ENCODE assay signal across 26 cellular contexts in the genomic region with DNA sequence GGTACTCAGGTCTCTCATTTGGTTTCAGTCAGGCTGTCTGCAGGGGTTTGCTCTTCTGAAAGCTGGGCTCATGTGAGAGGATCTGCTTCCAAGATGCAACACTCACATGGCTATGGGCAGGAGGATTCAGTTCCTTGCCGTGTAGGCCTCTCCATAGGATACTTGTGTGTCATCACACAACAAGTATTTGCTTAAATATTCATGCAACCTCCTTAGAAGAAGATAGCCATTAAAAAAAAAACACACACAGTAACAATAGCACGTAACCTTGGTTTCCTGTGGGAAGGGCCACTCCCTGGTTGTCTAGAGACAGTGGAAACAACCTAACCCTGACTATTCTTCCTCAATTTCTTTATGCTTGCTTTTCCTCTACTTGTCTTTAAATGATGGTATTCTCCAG. TPM values are rescaled to one million over a fixed set of nuclear protein-coding genes. Genes with fewer than 3 reads are reported as not detected.
A peak's percentile ranks its signal among the peaks of the same experiment; 100 is the strongest.
DNase-seq lines count a peak whose midpoint lies in the region; ATAC-seq, FAIRE-seq and TF ChIP-seq lines count a peak whose summit lies in the region.
"Had no signal": no experiment of that assay in that cellular context is flagged by ENCODE, and none has a peak within 500 bp of the region (broad histone marks: within the 10 kb centered on the region; RNA-seq: fewer than 3 reads in every experiment).

No MANE protein-coding gene starts in this region.

- H3K4me3 Mint-ChIP-seq in activated CD8-positive, alpha-beta T cell treated with anti-CD3 and anti-CD28 coated beads, Interleukin-2, amount 10 ng/mL, durations not matched to agents 7 days and 5 days, result no peak overlapping the region
- H3K4me3 Mint-ChIP-seq in activated CD8-positive, alpha-beta T cell treated with anti-CD3 and anti-CD28 coated beads for 36 hours, result no peak overlapping the region
- no peak overlapping the region for H3K4me3 Mint-ChIP-seq in astrocyte (ENCODE audit: unreplicated experiment)
- peak overlapping the region in 1 of 10 donors; percentile 3 for H3K4me3 Mint-ChIP-seq in naive thymus-derived CD8-positive, alpha-beta T cell
- H3K4me3 Mint-ChIP-seq: stimulated activated naive CD8-positive, alpha-beta T cell treated with anti-CD3 and anti-CD28 coated beads, Interleukin-15, Interleukin-2, amounts not matched to agents 100 ng/mL and 50 ng/mL, for 24 hours had no signal

- no peaks in the 10 kb centered on the region for H3K4me1 ChIP-seq in astrocyte (ENCODE audit: insufficient read depth, low read length)
- H3K4me1 ChIP-seq: A549, SJSA1 had no signal

- H3K9me3 ChIP-seq in astrocyte (ENCODE audit: insufficient read depth, low read depth, low read length), result no peaks in the 10 kb centered on the region
- H3K9me3 ChIP-seq: A549, MG63, SJSA1 had no signal

- no peak overlapping the region for H3K4me2 ChIP-seq in astrocyte (ENCODE audit: low read length)
- H3K4me2 ChIP-seq: A549, hepatocyte had no signal

- H3K36me3 ChIP-seq in astrocyte (ENCODE audit: insufficient read depth, low read length), result no peaks in the 10 kb centered on the region
- H3K36me3 ChIP-seq: MG63, SJSA1 had no signal

- FAIRE-seq in astrocyte (lab: Jason Lieb, UNC), result no peak
- FAIRE-seq: A549, H1, kidney had no signal

- no peaks in the 10 kb centered on the region for H3K27me3 ChIP-seq in astrocyte (ENCODE audit: insufficient read depth, low read length)
- H3K27me3 ChIP-seq: hepatocyte, MG63, SJSA1 had no signal

- no peak overlapping the region for H2AFZ ChIP-seq in astrocyte (ENCODE audit: low read depth, low read length)
- H2AFZ ChIP-seq: hepatocyte had no signal

- peak; percentile 47 for ATAC-seq in activated CD8-positive, alpha-beta T cell treated with anti-CD3 and anti-CD28 coated beads, Interleukin-2, amount 10 ng/mL, durations not matched to agents 7 days and 5 days
- no peak for ATAC-seq in activated CD8-positive, alpha-beta T cell treated with anti-CD3 and anti-CD28 coated beads for 36 hours
- ATAC-seq in naive thymus-derived CD8-positive, alpha-beta T cell, result peak; percentile 46 to 71
- no peak for ATAC-seq in GM21737 (IDR thresholded peaks at IDR 0.05; ENCODE audit: unreplicated experiment)

- H4K20me1 ChIP-seq in astrocyte (ENCODE audit: insufficient read depth, low read length), result no peaks in the 10 kb centered on the region

- H3K27ac Mint-ChIP-seq in activated CD8-positive, alpha-beta T cell treated with anti-CD3 and anti-CD28 coated beads, Interleukin-2, amount 10 ng/mL, durations not matched to agents 7 days and 5 days, result no peak overlapping the region
- no peak overlapping the region for H3K27ac Mint-ChIP-seq in activated CD8-positive, alpha-beta T cell treated with anti-CD3 and anti-CD28 coated beads for 36 hours
- peak overlapping the region; percentile 23 for H3K27ac Mint-ChIP-seq in astrocyte (ENCODE audit: unreplicated experiment)
- H3K27ac Mint-ChIP-seq in naive thymus-derived CD8-positive, alpha-beta T cell, result peak overlapping the region in 5 of 10 donors; percentile 11 to 81 (median 77)
- H3K27ac Mint-ChIP-seq: stimulated activated naive CD8-positive, alpha-beta T cell treated with anti-CD3 and anti-CD28 coated beads, Interleukin-15, Interleukin-2, amounts not matched to agents 100 ng/mL and 50 ng/mL, for 24 hours had no signal

- no peak overlapping the region for H3K27ac ChIP-seq in astrocyte (ENCODE audit: low read depth, low read length)
- H3K27ac ChIP-seq: A549, C4-2B, hepatocyte, SJSA1 had no signal

- no peak for TF ChIP-seq POLR2A in NB4 (IDR thresholded peaks at IDR 0.05; ENCODE audit: extremely low read depth, insufficient read length)

- no peaks in the 10 kb centered on the region for H3K36me3 Mint-ChIP-seq in activated CD8-positive, alpha-beta T cell treated with anti-CD3 and anti-CD28 coated beads, Interleukin-2, amount 10 ng/mL, durations not matched to agents 7 days and 5 days (ENCODE audit: low read depth)
- no peaks in the 10 kb centered on the region for H3K36me3 Mint-ChIP-seq in activated CD8-positive, alpha-beta T cell treated with anti-CD3 and anti-CD28 coated beads for 36 hours (ENCODE audit: low read depth)
- no peaks in the 10 kb centered on the region for H3K36me3 Mint-ChIP-seq in astrocyte (ENCODE audit: low read depth, unreplicated experiment)
- peaks cover 0 to under 1% (median 0%) of the 10 kb centered on the region in 3 donors for H3K36me3 Mint-ChIP-seq in naive thymus-derived CD8-positive, alpha-beta T cell

- DNase-seq in activated CD8-positive, alpha-beta T cell treated with anti-CD3 and anti-CD28 coated beads, Interleukin-2, amount 10 ng/mL, durations not matched to agents 7 days and 5 days, result no peak
- DNase-seq in activated CD8-positive, alpha-beta T cell treated with anti-CD3 and anti-CD28 coated beads for 36 hours, result no peak
- DNase-seq in NB4 (ENCODE audit: low read depth) (peak; percentile 34), astrocyte (ENCODE audit: low read depth) (no peak), EL (no peak), SW480 (ENCODE audit: low spot score) (no peak)
- peak in 3 of 10 donors; percentile 3 to 15 (median 12) for DNase-seq in naive thymus-derived CD8-positive, alpha-beta T cell
- DNase-seq: activated CD4-positive, alpha-beta T cell treated with anti-CD3 and anti-CD28 coated beads for 1 hour; activated gamma-delta T cell; aorta; DMS79 treated with DMSO at 0.1 percent for 48 hours; kidney; MG63; midbrain; NCI-H1930; retina; T-helper 9 cell; trophoblast cell had no signal

- H3K9me3 Mint-ChIP-seq in activated CD8-positive, alpha-beta T cell treated with anti-CD3 and anti-CD28 coated beads, Interleukin-2, amount 10 ng/mL, durations not matched to agents 7 days and 5 days (ENCODE audit: insufficient read depth), result peaks cover under 1% of the 10 kb centered on the region
- no peaks in the 10 kb centered on the region for H3K9me3 Mint-ChIP-seq in activated CD8-positive, alpha-beta T cell treated with anti-CD3 and anti-CD28 coated beads for 36 hours
- peaks cover 2% of the 10 kb centered on the region for H3K9me3 Mint-ChIP-seq in astrocyte (ENCODE audit: unreplicated experiment)
- H3K9me3 Mint-ChIP-seq in naive thymus-derived CD8-positive, alpha-beta T cell, result peaks cover 0 to under 1% (median 0%) of the 10 kb centered on the region in 9 donors
- H3K9me3 Mint-ChIP-seq: stimulated activated naive CD8-positive, alpha-beta T cell treated with anti-CD3 and anti-CD28 coated beads, Interleukin-15, Interleukin-2, amounts not matched to agents 100 ng/mL and 50 ng/mL, for 24 hours had no signal

- CTCF ChIA-PET in activated CD8-positive, alpha-beta T cell treated with anti-CD3 and anti-CD28 coated beads, Interleukin-2, amount 10 ng/mL, durations not matched to agents 7 days and 5 days (lab: Charles Lee), result interaction anchor here (1.4 kb wide), 1 partner anchor 28 kb away, joined by 10 read pairs; no protein-coding TSS in a partner anchor
- CTCF ChIA-PET in activated CD8-positive, alpha-beta T cell treated with anti-CD3 and anti-CD28 coated beads for 36 hours (lab: Charles Lee), result interaction anchor here (1.3 kb wide), 1 partner anchor 28 kb away, joined by 5 read pairs; no protein-coding TSS in a partner anchor

- H3K4me3 ChIP-seq in NB4 (ENCODE audit: low read depth, low read length) (no peak overlapping the region), astrocyte (ENCODE audit: insufficient read depth, low read depth, low read length) (no peak overlapping the region)
- H3K4me3 ChIP-seq: A549, hepatocyte, MG63, SJSA1 had no signal

- TF ChIP-seq CTCF in activated CD8-positive, alpha-beta T cell treated with anti-CD3 and anti-CD28 coated beads for 36 hours (IDR thresholded peaks at IDR 0.05), result no peak
- no peak for TF ChIP-seq CTCF in NB4 (IDR thresholded peaks at IDR 0.05; ENCODE audit: low read depth, low read length)
- no peak for TF ChIP-seq CTCF in astrocyte (IDR thresholded peaks at IDR 0.05; ENCODE audit: insufficient read depth, low read depth, low read length)

- H3K9ac ChIP-seq in astrocyte (ENCODE audit: low read length), result no peak overlapping the region

- H3K27me3 Mint-ChIP-seq in activated CD8-positive, alpha-beta T cell treated with anti-CD3 and anti-CD28 coated beads, Interleukin-2, amount 10 ng/mL, durations not matched to agents 7 days and 5 days (ENCODE audit: low read depth), result no peaks in the 10 kb centered on the region
- no peaks in the 10 kb centered on the region for H3K27me3 Mint-ChIP-seq in activated CD8-positive, alpha-beta T cell treated with anti-CD3 and anti-CD28 coated beads for 36 hours
- peaks cover 3% of the 10 kb centered on the region for H3K27me3 Mint-ChIP-seq in astrocyte (ENCODE audit: low read depth, unreplicated experiment)
- peaks cover 0 to 6% (median 3%) of the 10 kb centered on the region in 5 donors for H3K27me3 Mint-ChIP-seq in naive thymus-derived CD8-positive, alpha-beta T cell

- intact Hi-C loops in activated CD8-positive, alpha-beta T cell treated with anti-CD3 and anti-CD28 coated beads for 36 hours (cut with micrococcal nuclease), result no loop called here

- peaks cover 10% of the 10 kb centered on the region for H3K4me1 Mint-ChIP-seq in activated CD8-positive, alpha-beta T cell treated with anti-CD3 and anti-CD28 coated beads, Interleukin-2, amount 10 ng/mL, durations not matched to agents 7 days and 5 days (ENCODE audit: low read depth)
- H3K4me1 Mint-ChIP-seq in activated CD8-positive, alpha-beta T cell treated with anti-CD3 and anti-CD28 coated beads for 36 hours (ENCODE audit: low read depth), result peaks cover 10% of the 10 kb centered on the region
- H3K4me1 Mint-ChIP-seq in astrocyte (ENCODE audit: low read depth, unreplicated experiment), result no peaks in the 10 kb centered on the region
- H3K4me1 Mint-ChIP-seq in naive thymus-derived CD8-positive, alpha-beta T cell, result peaks cover 2 to 15% (median 12%) of the 10 kb centered on the region in 4 donors

- no peaks in the 10 kb centered on the region for H3K79me2 ChIP-seq in astrocyte (ENCODE audit: insufficient read depth, low read length)
- H3K79me2 ChIP-seq: hepatocyte had no signal

- POLR2A ChIA-PET in activated CD8-positive, alpha-beta T cell treated with anti-CD3 and anti-CD28 coated beads, Interleukin-2, amount 10 ng/mL, durations not matched to agents 7 days and 5 days (lab: Charles Lee), result no interaction called here
- POLR2A ChIA-PET in activated CD8-positive, alpha-beta T cell treated with anti-CD3 and anti-CD28 coated beads for 36 hours (lab: Charles Lee), result no interaction called here
- POLR2A ChIA-PET in naive thymus-derived CD8-positive, alpha-beta T cell (lab: Charles Lee), result no interaction called here

RNA-seq across cellular contexts. Expression of a gene that starts 31.8 kb away (rescaled TPM):
- not detected for total RNA-seq in activated CD8-positive, alpha-beta T cell treated with anti-CD3 and anti-CD28 coated beads, Interleukin-2, amount 10 ng/mL, durations not matched to agents 7 days and 5 days
- total RNA-seq in activated CD8-positive, alpha-beta T cell treated with anti-CD3 and anti-CD28 coated beads for 36 hours, result not detected
- total RNA-seq in astrocyte, result not detected in 2 replicates
- total RNA-seq in naive thymus-derived CD8-positive, alpha-beta T cell, result not detected
- under 1 TPM in 1 of 3 donors, not detected in 2; 0.30 TPM for polyA plus RNA-seq in naive thymus-derived CD8-positive, alpha-beta T cell
- total RNA-seq: H1, hepatocyte, NCI-H460, SJSA1 had no signal
- polyA plus RNA-seq: hepatocyte had no signal

RNA-seq across cellular contexts. Expression of a gene that starts 40.2 kb away (rescaled TPM):
- total RNA-seq in activated CD8-positive, alpha-beta T cell treated with anti-CD3 and anti-CD28 coated beads, Interleukin-2, amount 10 ng/mL, durations not matched to agents 7 days and 5 days, result not detected
- not detected for total RNA-seq in activated CD8-positive, alpha-beta T cell treated with anti-CD3 and anti-CD28 coated beads for 36 hours
- not detected in 2 replicates for total RNA-seq in astrocyte
- not detected for total RNA-seq in naive thymus-derived CD8-positive, alpha-beta T cell
- polyA plus RNA-seq in naive thymus-derived CD8-positive, alpha-beta T cell, result not detected
- total RNA-seq: H1, kidney, NCI-H460, SJSA1 had no signal
- polyA plus RNA-seq: H1, hepatocyte had no signal

RNA-seq across cellular contexts. Expression of a gene that starts 59.2 kb away (rescaled TPM):
- not detected for total RNA-seq in activated CD8-positive, alpha-beta T cell treated with anti-CD3 and anti-CD28 coated beads, Interleukin-2, amount 10 ng/mL, durations not matched to agents 7 days and 5 days
- total RNA-seq in activated CD8-positive, alpha-beta T cell treated with anti-CD3 and anti-CD28 coated beads for 36 hours, result not detected
- total RNA-seq in astrocyte, result not detected in 2 replicates
- total RNA-seq in naive thymus-derived CD8-positive, alpha-beta T cell, result not detected
- not detected for polyA plus RNA-seq in naive thymus-derived CD8-positive, alpha-beta T cell
- total RNA-seq: H1, NCI-H460, SJSA1 had no signal
- polyA plus RNA-seq: A549, hepatocyte had no signal

Comparison
In these comparisons a context has a peak if more than half of its experiments do, and no peak if none do; other contexts are left out.
1. ATAC-seq: peak in activated CD8-positive, alpha-beta T cell treated with anti-CD3 and anti-CD28 coated beads, Interleukin-2, amount 10 ng/mL, durations not matched to agents 7 days and 5 days (single experiment) and naive thymus-derived CD8-positive, alpha-beta T cell (2 of 2); none in activated CD8-positive, alpha-beta T cell treated with anti-CD3 and anti-CD28 coated beads for 36 hours (single experiment) and GM21737 (single experiment).